11 cellular contexts compared by ENCODE assay signal in the genomic region with DNA sequence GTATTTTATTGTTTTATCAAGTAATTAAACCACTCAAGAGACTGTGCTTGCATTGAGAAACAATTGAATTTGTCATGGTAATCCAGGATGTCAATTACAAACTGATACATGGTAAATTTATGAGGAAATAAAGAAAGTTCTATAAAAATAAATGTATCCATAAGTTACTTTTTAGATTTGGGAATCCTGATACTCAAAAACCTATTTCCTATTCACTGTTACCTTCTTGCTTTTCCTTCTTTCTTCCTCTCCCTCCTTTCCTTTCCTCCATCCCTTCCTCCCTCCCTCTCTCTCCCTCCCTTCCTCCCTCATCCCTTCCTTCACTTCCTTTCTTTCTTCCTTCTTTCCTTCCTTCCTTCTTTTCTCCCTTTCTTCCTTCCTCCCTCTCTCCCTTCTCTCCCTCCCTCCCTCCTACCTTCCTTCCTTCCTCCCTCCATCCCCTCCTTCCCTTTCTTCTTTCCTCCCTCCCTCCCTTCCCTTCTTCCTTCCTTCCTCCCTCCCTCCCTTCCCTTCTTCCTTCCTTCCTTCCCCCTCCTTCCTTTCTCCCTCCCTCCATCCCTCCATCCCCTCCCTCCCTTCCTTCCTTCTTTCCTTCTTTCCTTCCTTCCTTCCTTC.
"Had no signal": no experiment of that assay in that cellular context is flagged by ENCODE, and none has a peak within 500 bp of the region (broad histone marks: within the 10 kb centered on the region; RNA-seq: fewer than 3 reads in every experiment).

No MANE protein-coding gene starts in this region.

- H3K9me3 ChIP-seq: HAP-1 had no signal

- H3K4me3 ChIP-seq: GM23248, GM23338, HAP-1 had no signal

- ATAC-seq: GM23338, HCT116 had no signal

- H2AFZ ChIP-seq: GM23248, GM23338 had no signal

- DNase-seq: GM23248, GOT3, H7, H9, HCEC 1CT, HFFc6 had no signal

- H3K27ac ChIP-seq: GM23248 had no signal

- H3K9ac ChIP-seq: GM23248 had no signal

- H3K36me3 ChIP-seq: HAP-1 had no signal

- FAIRE-seq: H1, H54 had no signal

- H3K4me2 ChIP-seq: GM23338 had no signal
